28 cellular contexts compared by ENCODE assay signal in the genomic region with DNA sequence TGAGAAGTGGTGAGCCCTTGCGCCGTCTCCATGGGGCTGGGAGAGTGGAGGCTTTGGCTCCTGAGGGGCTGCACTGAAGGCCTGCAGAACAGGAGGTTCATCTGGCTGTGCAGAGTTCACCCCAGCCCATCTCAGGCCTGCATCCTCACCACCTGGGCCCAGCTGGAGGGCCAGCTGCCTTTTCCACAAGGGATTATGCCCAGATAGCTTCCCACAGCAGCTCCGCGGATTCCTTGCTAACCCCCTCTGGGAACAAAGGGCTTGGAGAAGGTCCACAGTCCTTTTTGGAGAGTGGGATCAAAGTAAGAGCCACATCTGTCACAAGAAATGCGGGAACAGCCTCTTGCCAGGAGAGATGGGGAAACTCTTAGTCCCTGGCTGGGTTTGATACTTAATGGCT.
"Had no signal": no experiment of that assay in that cellular context is flagged by ENCODE, and none has a peak within 500 bp of the region (broad histone marks: within the 10 kb centered on the region; RNA-seq: fewer than 3 reads in every experiment).

No MANE protein-coding gene starts in this region.

- DNase-seq: activated CD4-positive, alpha-beta memory T cell treated with anti-CD3 and anti-CD28 coated beads for 36 hours; activated CD4-positive, alpha-beta T cell treated with anti-CD3 and anti-CD28 coated beads, Interleukin-2, amount 10 ng/mL, durations not matched to agents 24 days and 14 days; activated CD8-positive, alpha-beta memory T cell treated with anti-CD3 and anti-CD28 coated beads, Interleukin-2, amount 50 U/mL, for 4 hours; activated effector memory CD4-positive, alpha-beta T cell treated with anti-CD3 and anti-CD28 coated beads, Interleukin-2, amount 50 U/mL, for 16 hours; activated naive CD4-positive, alpha-beta T cell treated with anti-CD3 and anti-CD28 coated beads for 36 hours; activated naive CD8-positive, alpha-beta T cell treated with anti-CD3 and anti-CD28 coated beads, Interleukin-2, amount 10 ng/mL, durations not matched to agents 7 days and 5 days; activated T-cell treated with anti-CD3 and anti-CD28 coated beads, Interleukin-2, amount 50 U/mL, for 1 hour; hypothalamus; immature natural killer cell; kidney; left colon; midbrain; naive thymus-derived CD4-positive, alpha-beta T cell; nucleus accumbens; pancreas; psoas muscle; stimulated activated CD4-positive, alpha-beta T cell treated with anti-CD3 and anti-CD28 coated beads, Interleukin-15, amount 100 ng/mL, for 24 hours; stimulated activated CD4-positive, alpha-beta T cell treated with anti-CD3 and anti-CD28 coated beads, Interleukin-2, amount 100 ng/mL, for 24 hours; stimulated activated naive B cell treated with anti-CD40 and anti-IgM and Interleukin-4, amounts not matched to agents 10 μg/mL and 1 μg/mL and 100 μg/mL, for 72 hours; stomach; T-helper 9 cell; thyroid gland; upper lobe of left lung had no signal

- H3K27ac Mint-ChIP-seq: activated CD4-positive, alpha-beta memory T cell treated with anti-CD3 and anti-CD28 coated beads for 36 hours; activated CD4-positive, alpha-beta T cell treated with anti-CD3 and anti-CD28 coated beads, Interleukin-2, amount 10 ng/mL, durations not matched to agents 24 days and 14 days; activated naive CD4-positive, alpha-beta T cell treated with anti-CD3 and anti-CD28 coated beads for 36 hours; activated naive CD8-positive, alpha-beta T cell treated with anti-CD3 and anti-CD28 coated beads, Interleukin-2, amount 10 ng/mL, durations not matched to agents 7 days and 5 days; activated T-helper 1 cell treated with anti-CD3 and anti-CD28 coated beads, Interleukin-12 subunit alpha, Interleukin-12 subunit beta, Interleukin-2, Interleukin-4 antibody, amounts not matched to agents 30 ng/mL and 10 ng/mL and 1 ng/mL, durations not matched to agents 14 hours and 24 hours and 36 hours; brain; immature natural killer cell; memory B cell; naive thymus-derived CD4-positive, alpha-beta T cell; stimulated activated naive B cell treated with anti-CD40 and anti-IgM and Interleukin-4, amounts not matched to agents 10 μg/mL and 1 μg/mL and 100 μg/mL, for 72 hours had no signal

- H3K4me3 Mint-ChIP-seq: activated CD4-positive, alpha-beta memory T cell treated with anti-CD3 and anti-CD28 coated beads for 36 hours; activated CD4-positive, alpha-beta T cell treated with anti-CD3 and anti-CD28 coated beads, Interleukin-2, amount 10 ng/mL, durations not matched to agents 24 days and 14 days; activated naive CD4-positive, alpha-beta T cell treated with anti-CD3 and anti-CD28 coated beads for 36 hours; activated naive CD8-positive, alpha-beta T cell treated with anti-CD3 and anti-CD28 coated beads, Interleukin-2, amount 10 ng/mL, durations not matched to agents 7 days and 5 days; activated T-helper 1 cell treated with anti-CD3 and anti-CD28 coated beads, Interleukin-12 subunit alpha, Interleukin-12 subunit beta, Interleukin-2, Interleukin-4 antibody, amounts not matched to agents 30 ng/mL and 10 ng/mL and 1 ng/mL, durations not matched to agents 14 hours and 24 hours and 36 hours; brain; immature natural killer cell; memory B cell; naive thymus-derived CD4-positive, alpha-beta T cell; stimulated activated naive B cell treated with anti-CD40 and anti-IgM and Interleukin-4, amounts not matched to agents 10 μg/mL and 1 μg/mL and 100 μg/mL, for 72 hours had no signal

- H3K27me3 Mint-ChIP-seq: memory B cell; stimulated activated naive B cell treated with anti-CD40 and anti-IgM and Interleukin-4, amounts not matched to agents 10 μg/mL and 1 μg/mL and 100 μg/mL, for 72 hours had no signal

- ATAC-seq: activated CD4-positive, CD25-positive, alpha-beta regulatory T cell treated with anti-CD3 and anti-CD28 coated beads, Interleukin-2, amount 50 U/mL, for 24 hours; gastroesophageal sphincter; left colon; naive thymus-derived CD4-positive, alpha-beta T cell; pancreas; stimulated activated naive B cell treated with anti-CD40 and anti-IgM and Interleukin-4, amounts not matched to agents 10 μg/mL and 1 μg/mL and 100 μg/mL, for 72 hours had no signal

- H3K4me1 Mint-ChIP-seq: activated CD4-positive, alpha-beta T cell treated with anti-CD3 and anti-CD28 coated beads, Interleukin-2, amount 10 ng/mL, durations not matched to agents 24 days and 14 days; activated naive CD8-positive, alpha-beta T cell treated with anti-CD3 and anti-CD28 coated beads, Interleukin-2, amount 10 ng/mL, durations not matched to agents 7 days and 5 days; memory B cell had no signal

- H3K36me3 Mint-ChIP-seq: activated CD4-positive, alpha-beta memory T cell treated with anti-CD3 and anti-CD28 coated beads for 36 hours; activated naive CD8-positive, alpha-beta T cell treated with anti-CD3 and anti-CD28 coated beads, Interleukin-2, amount 10 ng/mL, durations not matched to agents 7 days and 5 days; immature natural killer cell; memory B cell; naive thymus-derived CD4-positive, alpha-beta T cell; stimulated activated naive B cell treated with anti-CD40 and anti-IgM and Interleukin-4, amounts not matched to agents 10 μg/mL and 1 μg/mL and 100 μg/mL, for 72 hours had no signal

- H3K9me3 Mint-ChIP-seq: activated CD4-positive, alpha-beta memory T cell treated with anti-CD3 and anti-CD28 coated beads for 36 hours; activated CD4-positive, alpha-beta T cell treated with anti-CD3 and anti-CD28 coated beads, Interleukin-2, amount 10 ng/mL, durations not matched to agents 24 days and 14 days; activated naive CD4-positive, alpha-beta T cell treated with anti-CD3 and anti-CD28 coated beads for 36 hours; activated naive CD8-positive, alpha-beta T cell treated with anti-CD3 and anti-CD28 coated beads, Interleukin-2, amount 10 ng/mL, durations not matched to agents 7 days and 5 days; activated T-helper 1 cell treated with anti-CD3 and anti-CD28 coated beads, Interleukin-12 subunit alpha, Interleukin-12 subunit beta, Interleukin-2, Interleukin-4 antibody, amounts not matched to agents 30 ng/mL and 10 ng/mL and 1 ng/mL, durations not matched to agents 14 hours and 24 hours and 36 hours; memory B cell; stimulated activated naive B cell treated with anti-CD40 and anti-IgM and Interleukin-4, amounts not matched to agents 10 μg/mL and 1 μg/mL and 100 μg/mL, for 72 hours had no signal
